Comparison of ENCODE assay signal across 11 cellular contexts in genomic region chr20:18188446-18188845, GRCh38.
"Had no signal": no experiment of that assay in that cellular context is flagged by ENCODE, and none has a peak within 500 bp of the region (broad histone marks: within the 10 kb centered on the region; RNA-seq: fewer than 3 reads in every experiment).

No MANE protein-coding gene starts in this region.

- H3K27me3 ChIP-seq: body of pancreas, heart left ventricle, neural progenitor cell, ovary, tibial artery, uterus had no signal

- DNase-seq: activated CD4-positive, alpha-beta T cell treated with anti-CD3 and anti-CD28 coated beads for 4 hours; activated naive CD4-positive, alpha-beta T cell treated with anti-CD3 and anti-CD28 coated beads, Interleukin-2, amount 10 ng/mL, durations not matched to agents 7 days and 5 days; body of pancreas; effector memory CD8-positive, alpha-beta T cell; heart left ventricle; ovary; tibial artery; uterus had no signal

- ATAC-seq: activated T-helper 17 cell treated with anti-CD3 and anti-CD28 coated beads, Interleukin-2, amount 50 U/mL, for 72 hours; body of pancreas; effector memory CD8-positive, alpha-beta T cell had no signal

- H3K4me3 ChIP-seq: body of pancreas, heart left ventricle, neural progenitor cell, ovary, tibial artery, uterus had no signal

- H3K36me3 ChIP-seq: ovary, uterus had no signal

- H3K9me3 ChIP-seq: body of pancreas, heart left ventricle, ovary, tibial artery, uterus had no signal

- H3K4me2 ChIP-seq: neural progenitor cell had no signal

- H3K4me1 ChIP-seq: body of pancreas, heart left ventricle, neural progenitor cell, tibial artery, uterus had no signal

- H2AFZ ChIP-seq: neural progenitor cell had no signal

- H3K9ac ChIP-seq: neural progenitor cell had no signal

- H3K27ac ChIP-seq: body of pancreas, epithelial cell of prostate, heart left ventricle, neural progenitor cell, ovary, tibial artery, uterus had no signal
